8 cellular contexts compared by ENCODE assay signal in the genomic region with DNA sequence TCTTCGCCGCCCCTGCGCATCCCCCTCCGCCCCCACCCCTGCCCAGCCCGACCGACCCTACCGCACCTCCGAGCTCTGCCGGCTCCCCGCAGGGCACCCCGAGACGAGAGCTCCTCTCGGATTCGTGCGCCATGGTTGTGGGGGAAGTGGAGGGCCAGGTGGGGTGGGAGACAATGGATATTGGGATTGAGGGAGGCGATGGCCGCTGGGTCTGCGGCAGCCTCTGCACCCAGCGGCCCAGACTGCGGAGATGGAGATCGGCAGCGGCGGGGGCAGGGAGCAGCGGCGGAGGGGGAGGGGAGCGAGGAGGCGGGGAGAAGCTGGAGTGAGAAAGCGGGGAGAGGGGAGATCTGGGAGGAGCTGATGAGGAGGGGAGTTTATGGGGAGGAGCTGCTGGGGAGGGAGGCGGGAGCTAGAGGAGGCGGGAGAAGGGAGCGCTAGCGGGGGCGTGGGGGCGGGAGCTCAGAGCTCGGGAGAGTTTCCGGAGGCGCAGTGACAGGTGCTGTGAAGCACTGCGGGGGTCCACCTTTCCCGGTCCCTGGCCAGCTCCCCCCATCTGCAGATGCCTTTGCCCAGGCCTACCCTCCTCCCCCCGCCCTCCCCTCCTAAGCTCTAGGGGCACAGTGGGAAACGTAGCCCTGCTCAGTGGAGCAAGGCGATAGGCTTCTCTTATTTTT. TPM values are rescaled to one million over a fixed set of nuclear protein-coding genes. Genes with fewer than 3 reads are reported as not detected.
DNase-seq lines count a peak whose midpoint lies in the region; TF ChIP-seq lines count a peak whose summit lies in the region.

A gene (minus strand): TSS at position 352 of the 677 bp plus-strand sequence. CDS start 219 bp downstream, at position 133.

- H3K27ac Mint-ChIP-seq in activated T-cell treated with anti-CD3 and anti-CD28 coated beads, Interleukin-2, amount 50 U/mL, for 24 hours = peak within 1 kb of the TSS; percentile 72

- no peaks in the 10 kb centered on the region for H3K27me3 Mint-ChIP-seq in activated T-cell treated with anti-CD3 and anti-CD28 coated beads, Interleukin-2, amount 50 U/mL, for 24 hours

- H3K4me3 ChIP-seq in BE2C (ENCODE audit: low read depth, low read length) (peak within 1 kb of the TSS; percentile 76), HAP-1 (peak within 1 kb of the TSS; percentile 70), esophagus squamous epithelium (peak within 1 kb of the TSS; percentile 44 to 80 (median 70)), muscle layer of colon (ENCODE audit: low read depth in 1 of 2, low read length in 2 of 2) (peak within 1 kb of the TSS; percentile 68 to 74)

- H3K27me3 ChIP-seq in BE2C = peaks cover 8% of the 10 kb centered on the region; the same call in 1 of the 2 replicates
- no peaks in the 10 kb centered on the region for H3K27me3 ChIP-seq in HAP-1 (ENCODE audit: low read depth)
- H3K27me3 ChIP-seq in esophagus squamous epithelium = no peaks in the 10 kb centered on the region
- H3K27me3 ChIP-seq in muscle layer of colon (ENCODE audit: control insufficient read depth in 1 of 2, insufficient read depth in 2 of 2, low read length in 2 of 2) = no peaks in the 10 kb centered on the region

- H3K4me1 Mint-ChIP-seq in activated T-cell treated with anti-CD3 and anti-CD28 coated beads, Interleukin-2, amount 50 U/mL, for 24 hours (ENCODE audit: low read depth) = peaks cover 14% of the 10 kb centered on the region

- H3K27ac ChIP-seq in esophagus squamous epithelium (peak within 1 kb of the TSS; percentile 53 to 76 (median 58)), muscle layer of colon (ENCODE audit: low read depth, low read length) (peak within 1 kb of the TSS; percentile 86)

- TF ChIP-seq CTCF in BE2C (IDR thresholded peaks at IDR 0.05; ENCODE audit: low read depth, low read length) (no peak), esophagus squamous epithelium (IDR thresholded peaks at IDR 0.05) (no peak)

- H3K9me3 ChIP-seq in BE2C = no peaks in the 10 kb centered on the region
- no peaks in the 10 kb centered on the region for H3K9me3 ChIP-seq in HAP-1
- no peaks in the 10 kb centered on the region for H3K9me3 ChIP-seq in esophagus squamous epithelium
- no peaks in the 10 kb centered on the region for H3K9me3 ChIP-seq in muscle layer of colon (ENCODE audit: low read length)

- H3K36me3 Mint-ChIP-seq in activated T-cell treated with anti-CD3 and anti-CD28 coated beads, Interleukin-2, amount 50 U/mL, for 24 hours (ENCODE audit: low read depth) = no peaks in the 10 kb centered on the region

- TF ChIP-seq POLR2A in esophagus squamous epithelium (IDR thresholded peaks at IDR 0.05) = no peak

- intact Hi-C loops in esophagus squamous epithelium (cut with DNase I) = no loop called here

- H3K9ac ChIP-seq in muscle layer of colon (ENCODE audit: low read length) = peak within 1 kb of the TSS; percentile 76

- DNase-seq in BE2C (peak; percentile 88), HAP-1 (ENCODE audit: low spot score in 2 of 2) (peak; percentile 92 to 96), NCI-H69 (lab: John Stamatoyannopoulos, UW) (peak; percentile 97), esophagus squamous epithelium (lab: John Stamatoyannopoulos, UW) (no peak), HT-29 (ENCODE audit: low spot score) (no peak)
- DNase-seq in activated T-cell treated with anti-CD3 and anti-CD28 coated beads, Interleukin-2, amount 50 U/mL, for 24 hours = peak; percentile 76
- DNase-seq in stimulated activated CD8-positive, alpha-beta memory T cell treated with anti-CD3 and anti-CD28 coated beads, Interleukin-4, amount 100 ng/mL, for 48 hours = peak; percentile 81

- WGBS in esophagus squamous epithelium, 2 donors = 0 to 2% methylated on average over 3 to 14 of the region's 42 CpGs

- peak within 1 kb of the TSS; percentile 81 for H3K4me3 Mint-ChIP-seq in activated T-cell treated with anti-CD3 and anti-CD28 coated beads, Interleukin-2, amount 50 U/mL, for 24 hours

- in situ Hi-C loops in HAP-1 (cut with MboI; ENCODE audit: low sequenced_read_pairs) = no loop called here

- no peaks in the 10 kb centered on the region for H3K4me1 ChIP-seq in BE2C
- H3K4me1 ChIP-seq in HAP-1 = peaks cover 23% of the 10 kb centered on the region
- H3K4me1 ChIP-seq in esophagus squamous epithelium = peaks cover 0 to 25% (median 0%) of the 10 kb centered on the region in 3 donors
- H3K4me1 ChIP-seq in muscle layer of colon (ENCODE audit: insufficient read depth, low read length) = peaks cover 14% of the 10 kb centered on the region

- H3K9me3 Mint-ChIP-seq in activated T-cell treated with anti-CD3 and anti-CD28 coated beads, Interleukin-2, amount 50 U/mL, for 24 hours = no peaks in the 10 kb centered on the region

- H3K36me3 ChIP-seq in BE2C = no peaks in the 10 kb centered on the region
- peaks cover 14% of the 10 kb centered on the region for H3K36me3 ChIP-seq in HAP-1 (replicated peaks)
- peaks cover 0 to 11% (median 0%) of the 10 kb centered on the region in 3 donors for H3K36me3 ChIP-seq in esophagus squamous epithelium
- H3K36me3 ChIP-seq in muscle layer of colon (ENCODE audit: insufficient read depth, low read length) = no peaks in the 10 kb centered on the region

RNA-seq across cellular contexts. Expression of the gene that starts here (rescaled TPM):
- 24.5 TPM for polyA plus RNA-seq in BE2C (2012; ENCODE audit: insufficient read depth, insufficient read length, low read depth)
- total RNA-seq in esophagus squamous epithelium = 1 to 10 TPM in 3 of 4 donors, under 1 TPM in 1; 0.83 to 5.1 (median 1.9) TPM
- 0.05 TPM in 1 of 2 replicates, not detected in the other for total RNA-seq in HT-29 (2014; rRNA removed; shearing (Covaris generic))

Comparison
In these comparisons a context has a peak if more than half of its experiments do, and no peak if none do; other contexts are left out.
1. DNase-seq: peak in BE2C (single experiment), HAP-1 (2 of 2), NCI-H69 (single experiment), activated T-cell treated with anti-CD3 and anti-CD28 coated beads, Interleukin-2, amount 50 U/mL, for 24 hours (single experiment) and stimulated activated CD8-positive, alpha-beta memory T cell treated with anti-CD3 and anti-CD28 coated beads, Interleukin-4, amount 100 ng/mL, for 48 hours (single experiment); none in esophagus squamous epithelium (single experiment) and HT-29 (single experiment).
2. Peak in every context shown above with its lines, with median percentiles within 50 percentile points of each other: H3K4me3 ChIP-seq.